Comparison of ENCODE assay signal across 12 cellular contexts in the genomic region with DNA sequence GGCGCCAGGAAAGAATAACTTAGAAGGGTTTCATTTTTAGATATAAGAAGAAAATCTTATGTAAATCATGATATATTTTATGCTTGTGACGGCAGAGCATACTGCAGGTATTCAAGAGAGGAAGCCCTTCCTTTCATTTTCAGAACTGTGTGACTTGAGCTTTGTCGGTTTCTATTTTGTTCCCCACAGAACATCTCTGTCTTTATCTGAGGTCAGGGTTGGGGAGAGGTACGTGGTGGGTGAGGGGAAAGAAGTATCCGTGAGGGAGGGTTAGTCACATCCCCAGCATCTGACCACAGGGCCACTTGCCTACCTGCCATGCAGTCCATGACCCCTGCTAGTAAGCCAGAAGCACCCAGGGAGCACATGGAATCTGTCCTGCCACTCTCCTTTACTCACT.
DNase-seq lines count a peak whose midpoint lies in the region; ATAC-seq and TF ChIP-seq lines count a peak whose summit lies in the region.
"Had no signal": no experiment of that assay in that cellular context is flagged by ENCODE, and none has a peak within 500 bp of the region (broad histone marks: within the 10 kb centered on the region; RNA-seq: fewer than 3 reads in every experiment).

No MANE protein-coding gene starts in this region.

- H3K9me3 ChIP-seq in testis, result no peaks in the 10 kb centered on the region
- H3K9me3 ChIP-seq: lower lobe of right lung, vagina had no signal

- peak overlapping the region; percentile 65 for H3K27ac Mint-ChIP-seq in activated naive CD4-positive, alpha-beta T cell treated with anti-CD3 and anti-CD28 coated beads for 36 hours
- H3K27ac Mint-ChIP-seq in stimulated activated memory B cell treated with anti-CD40 and anti-IgM and Interleukin-4, amounts not matched to agents 10 μg/mL and 1 μg/mL and 100 μg/mL, for 72 hours, result peak overlapping the region; percentile 52

- H3K27me3 ChIP-seq in testis, result no peaks in the 10 kb centered on the region
- H3K27me3 ChIP-seq: vagina had no signal

- ATAC-seq in GM21717 (IDR thresholded peaks at IDR 0.05; ENCODE audit: unreplicated experiment) (peak; percentile 75), HG03460 (IDR thresholded peaks at IDR 0.05; ENCODE audit: unreplicated experiment) (peak; percentile 88)
- no peak for ATAC-seq in stimulated activated memory B cell treated with anti-CD40 and anti-IgM and Interleukin-4, amounts not matched to agents 10 μg/mL and 1 μg/mL and 100 μg/mL, for 72 hours

- H3K27me3 Mint-ChIP-seq in activated naive CD4-positive, alpha-beta T cell treated with anti-CD3 and anti-CD28 coated beads for 36 hours (ENCODE audit: low read depth), result no peaks in the 10 kb centered on the region
- no peaks in the 10 kb centered on the region for H3K27me3 Mint-ChIP-seq in stimulated activated memory B cell treated with anti-CD40 and anti-IgM and Interleukin-4, amounts not matched to agents 10 μg/mL and 1 μg/mL and 100 μg/mL, for 72 hours

- intact Hi-C loops in activated naive CD4-positive, alpha-beta T cell treated with anti-CD3 and anti-CD28 coated beads for 36 hours (cut with micrococcal nuclease), result no loop called here
- intact Hi-C loops in testis (cut with DNase I; ENCODE audit: low total_unique reads), result no loop called here

- DNase-seq in activated naive CD4-positive, alpha-beta T cell treated with anti-CD3 and anti-CD28 coated beads for 36 hours, result no peak
- no peak for DNase-seq in activated naive CD4-positive, alpha-beta T cell treated with Interleukin-2 at 50 U/mL for 16 hours
- DNase-seq in DMS153 treated with DMSO at 0.1 percent for 48 hours (lab: John Stamatoyannopoulos, UW; ENCODE audit: unreplicated experiment) (no peak), testis (no peak), NCI-H69 (lab: John Stamatoyannopoulos, UW) (no peak)
- DNase-seq: lower lobe of right lung; stimulated activated CD4-positive, alpha-beta T cell treated with anti-CD3 and anti-CD28 coated beads, Interleukin-2, amount 100 ng/mL, for 24 hours had no signal

- no peak for TF ChIP-seq POLR2A in testis (IDR thresholded peaks at IDR 0.05)

- no peak overlapping the region for H3K4me3 Mint-ChIP-seq in activated naive CD4-positive, alpha-beta T cell treated with anti-CD3 and anti-CD28 coated beads for 36 hours
- H3K4me3 Mint-ChIP-seq in stimulated activated memory B cell treated with anti-CD40 and anti-IgM and Interleukin-4, amounts not matched to agents 10 μg/mL and 1 μg/mL and 100 μg/mL, for 72 hours, result peak overlapping the region; percentile 34

- WGBS in testis, 2 donors, result 74 to 82% methylated on average over 5 of the region's 5 CpGs

- H3K36me3 Mint-ChIP-seq in activated naive CD4-positive, alpha-beta T cell treated with anti-CD3 and anti-CD28 coated beads for 36 hours (ENCODE audit: low read depth), result no peaks in the 10 kb centered on the region
- peaks cover 8% of the 10 kb centered on the region for H3K36me3 Mint-ChIP-seq in stimulated activated memory B cell treated with anti-CD40 and anti-IgM and Interleukin-4, amounts not matched to agents 10 μg/mL and 1 μg/mL and 100 μg/mL, for 72 hours

- H3K4me1 Mint-ChIP-seq in activated naive CD4-positive, alpha-beta T cell treated with anti-CD3 and anti-CD28 coated beads for 36 hours (ENCODE audit: low read depth), result peaks cover 13% of the 10 kb centered on the region
- peaks cover 15% of the 10 kb centered on the region for H3K4me1 Mint-ChIP-seq in stimulated activated memory B cell treated with anti-CD40 and anti-IgM and Interleukin-4, amounts not matched to agents 10 μg/mL and 1 μg/mL and 100 μg/mL, for 72 hours

- H3K27ac ChIP-seq in testis, result no peak overlapping the region
- H3K27ac ChIP-seq: epithelial cell of prostate, vagina had no signal

- TF ChIP-seq CTCF in testis (IDR thresholded peaks at IDR 0.05), result no peak

- H3K4me3 ChIP-seq in testis, result no peak overlapping the region
- H3K4me3 ChIP-seq: lower lobe of right lung, vagina had no signal

- CTCF ChIA-PET in activated naive CD4-positive, alpha-beta T cell treated with anti-CD3 and anti-CD28 coated beads for 36 hours (lab: Charles Lee), result interaction anchor here (1.0 to 1.7 kb wide), 3 partner anchors 16 to 254 kb away, joined by 3 to 6 read pairs (median 3); no protein-coding TSS in a partner anchor

- H3K4me1 ChIP-seq in testis, result no peaks in the 10 kb centered on the region
- H3K4me1 ChIP-seq: vagina had no signal

- H3K36me3 ChIP-seq in testis (ENCODE audit: low read depth, missing control alignments), result no peaks in the 10 kb centered on the region
- H3K36me3 ChIP-seq: lower lobe of right lung, vagina had no signal

- H3K9me3 Mint-ChIP-seq in activated naive CD4-positive, alpha-beta T cell treated with anti-CD3 and anti-CD28 coated beads for 36 hours, result no peaks in the 10 kb centered on the region
- H3K9me3 Mint-ChIP-seq in stimulated activated memory B cell treated with anti-CD40 and anti-IgM and Interleukin-4, amounts not matched to agents 10 μg/mL and 1 μg/mL and 100 μg/mL, for 72 hours, result no peaks in the 10 kb centered on the region
